8 cellular contexts compared by ENCODE assay signal in genomic region chr5:1594336-1595106, GRCh38.
A peak's percentile ranks its signal among the peaks of the same experiment; 100 is the strongest.
DNase-seq lines count a peak whose midpoint lies in the region; ATAC-seq, FAIRE-seq and TF ChIP-seq lines count a peak whose summit lies in the region.

No MANE protein-coding gene starts in this region.

- in situ Hi-C loops in GM12878 (cut with MboI), result no loop called here

- H3K4me1 Mint-ChIP-seq in T-helper 1 cell treated with Interleukin-12 subunit alpha and Interleukin-12 subunit beta and Interleukin-4 antibody, amounts not matched to agents 30 μg/mL and 1 μg/mL, for 36 hours (ENCODE audit: low read depth), result peaks cover 2% of the 10 kb centered on the region

- peak overlapping the region; percentile 15; the same call in 1 of the 2 replicates for H3K27ac ChIP-seq in HUES6 (ENCODE audit: low read depth, low read length)
- peak overlapping the region; percentile 41 for H3K27ac ChIP-seq in GM12878 (ENCODE audit: control insufficient read depth, insufficient read depth)
- H3K27ac ChIP-seq in smooth muscle cell (ENCODE audit: low read depth), result no peak overlapping the region

- WGBS in GM12878 (ENCODE audit: insufficient coverage, insufficient replicate concordance, low lambda C conversion rate, missing lambda C conversion rate), result 11% methylated on average over 78 of the region's 82 CpGs
- 21% methylated on average over 66 of the region's 82 CpGs for WGBS in smooth muscle cell (ENCODE audit: low lambda C conversion rate)

- H3K27me3 Mint-ChIP-seq in T-helper 1 cell treated with Interleukin-12 subunit alpha and Interleukin-12 subunit beta and Interleukin-4 antibody, amounts not matched to agents 30 μg/mL and 1 μg/mL, for 36 hours (ENCODE audit: low read depth), result peaks cover 5% of the 10 kb centered on the region

- no peak for TF ChIP-seq EP300 in GM12878 (IDR thresholded peaks at IDR 0.05; ENCODE audit: borderline replicate concordance in 1 of 2, control insufficient read depth in 1 of 2, low read depth in 2 of 2, low read length in 2 of 2)

- no peaks in the 10 kb centered on the region for H3K9me3 Mint-ChIP-seq in T-helper 1 cell treated with Interleukin-12 subunit alpha and Interleukin-12 subunit beta and Interleukin-4 antibody, amounts not matched to agents 30 μg/mL and 1 μg/mL, for 36 hours

- H3K4me3 ChIP-seq in HUES6 (ENCODE audit: low read depth, low read length) (peak overlapping the region; percentile 95), GM12878 (peak overlapping the region; percentile 95), smooth muscle cell (peak overlapping the region; percentile 68)

- peak; percentile 97 for ATAC-seq in GM12878

- RAD21 ChIA-PET in GM12878 (lab: Charles Lee; ENCODE audit: unreplicated experiment), result interaction anchor here (0.6 to 1.6 kb wide), 7 partner anchors 13 to 114 kb away, joined by 3 to 7 read pairs (median 4); no protein-coding TSS in a partner anchor

- H3K9ac ChIP-seq in HUES6 (ENCODE audit: low read length) (peak overlapping the region; percentile 84), GM12878 (ENCODE audit: control insufficient read depth, insufficient read depth, low read length) (peak overlapping the region; percentile 75), smooth muscle cell (ENCODE audit: low read depth) (no peak overlapping the region)

- H3K27ac Mint-ChIP-seq in T-helper 1 cell treated with Interleukin-12 subunit alpha and Interleukin-12 subunit beta and Interleukin-4 antibody, amounts not matched to agents 30 μg/mL and 1 μg/mL, for 36 hours, result no peak overlapping the region

- peak overlapping the region; percentile 91 for H2AFZ ChIP-seq in GM12878 (ENCODE audit: control insufficient read depth, low read depth, low read length)
- peak overlapping the region; percentile 62 for H2AFZ ChIP-seq in smooth muscle cell (ENCODE audit: low read depth)

- TF ChIP-seq POLR2A in GM12878 (IDR thresholded peaks at IDR 0.05; ENCODE audit: low read depth, low read length), result peak; percentile 89

- H3K79me2 ChIP-seq in GM12878 (ENCODE audit: control insufficient read depth, insufficient read depth, low read length) (peaks cover 10% of the 10 kb centered on the region), smooth muscle cell (ENCODE audit: low read depth) (no peaks in the 10 kb centered on the region)

- peak overlapping the region; percentile 68 for H3K4me3 Mint-ChIP-seq in T-helper 1 cell treated with Interleukin-12 subunit alpha and Interleukin-12 subunit beta and Interleukin-4 antibody, amounts not matched to agents 30 μg/mL and 1 μg/mL, for 36 hours

- no peak for FAIRE-seq in GM12878 (lab: Jason Lieb, UNC)

- H3K4me2 ChIP-seq in GM12878 (ENCODE audit: control insufficient read depth, insufficient read depth), result peak overlapping the region; percentile 87
- H3K4me2 ChIP-seq in smooth muscle cell, result peak overlapping the region; percentile 95

- peak; percentile 77 for TF ChIP-seq CTCF in GM20000 (IDR thresholded peaks at IDR 0.05; ENCODE audit: extremely low read depth, missing control alignments)
- TF ChIP-seq CTCF in GM12878 (IDR thresholded peaks at IDR 0.05 in 2 of 3, conservative IDR thresholded peaks at IDR 0.05 in 1 of 3; ENCODE audit: control insufficient read depth in 2 of 3, extremely low read depth in 1 of 3, insufficient read depth in 1 of 3, low read depth in 3 of 3, low read length in 3 of 3), result peak; percentile 64 to 79 (median 78)
- peak; percentile 26 for TF ChIP-seq CTCF in smooth muscle cell (IDR thresholded peaks at IDR 0.05; ENCODE audit: borderline replicate concordance, insufficient read depth, poor library complexity, severe bottlenecking)

- H4K20me1 ChIP-seq in GM12878 (ENCODE audit: control insufficient read depth, insufficient read depth) (no peaks in the 10 kb centered on the region), smooth muscle cell (ENCODE audit: low read depth) (peaks cover 2% of the 10 kb centered on the region)

- CTCF ChIA-PET in GM12878 (lab: Yijun Ruan, JAX), result interaction anchor here (0.6 to 1.9 kb wide), 14 partner anchors 12 to 204 kb away, joined by 3 to 11 read pairs (median 4); no protein-coding TSS in a partner anchor

- no peaks in the 10 kb centered on the region for H3K27me3 ChIP-seq in HUES6 (ENCODE audit: control insufficient read depth, insufficient read depth, low read length)
- no peaks in the 10 kb centered on the region for H3K27me3 ChIP-seq in GM12878 (replicated peaks in 1 of 2; ENCODE audit: control insufficient read depth in 2 of 2, insufficient read depth in 2 of 2, low read length in 1 of 2)
- H3K27me3 ChIP-seq in smooth muscle cell (ENCODE audit: low read depth), result no peaks in the 10 kb centered on the region

- TSS peak; percentile 82 for BruUV-seq in GM12878 (replicated peaks; lab: Mats Ljungman, UMichigan)

- H3K4me1 ChIP-seq in HUES6 (ENCODE audit: control insufficient read depth, insufficient read depth, low read length) (peaks cover 6% of the 10 kb centered on the region), GM12878 (ENCODE audit: control insufficient read depth, insufficient read depth, low read length) (no peaks in the 10 kb centered on the region), smooth muscle cell (ENCODE audit: low read depth) (no peaks in the 10 kb centered on the region)

- TF ChIP-seq RAD21 in GM12878 (IDR thresholded peaks at IDR 0.05; ENCODE audit: insufficient read depth, low read depth, low read length), result peak; percentile 40

- no peaks in the 10 kb centered on the region for H3F3A ChIP-seq in smooth muscle cell (ENCODE audit: low read depth)

- SMC1A ChIA-PET in GM12878 (lab: Charles Lee; ENCODE audit: uncharacterized antibody, unreplicated experiment), result interaction anchor here (1.2 to 1.6 kb wide), 2 partner anchors 80 to 96 kb away, joined by 3 to 5 read pairs; no protein-coding TSS in a partner anchor

- H3K36me3 Mint-ChIP-seq in T-helper 1 cell treated with Interleukin-12 subunit alpha and Interleukin-12 subunit beta and Interleukin-4 antibody, amounts not matched to agents 30 μg/mL and 1 μg/mL, for 36 hours (ENCODE audit: low read depth), result peaks cover 2% of the 10 kb centered on the region

- intact Hi-C loops in GM12878 (cut with micrococcal nuclease; ENCODE audit: unreplicated experiment), result loop anchor here (2.0 to 5.0 kb wide), 3 partner anchors 46 to 107 kb away; no protein-coding TSS in a partner anchor

- DNase-seq in D341Med (ENCODE audit: low spot score) (peak; percentile 96), GM20000 (ENCODE audit: low spot score) (peak; percentile 98), GM12878 (ENCODE audit: low read depth, low spot score) (peak; percentile 70), iPS-NIHi11 (ENCODE audit: low spot score) (peak; percentile 92), smooth muscle cell (lab: John Stamatoyannopoulos, UW; ENCODE audit: unreplicated experiment) (peak; percentile 52), RKO (ENCODE audit: low spot score) (no peak)

- no peaks in the 10 kb centered on the region for H3K9me3 ChIP-seq in HUES6 (ENCODE audit: control insufficient read depth, insufficient read depth, low read depth, low read length)
- H3K9me3 ChIP-seq in GM12878 (replicated peaks; ENCODE audit: control insufficient read depth, insufficient read depth, low read length), result no peaks in the 10 kb centered on the region
- no peaks in the 10 kb centered on the region for H3K9me3 ChIP-seq in smooth muscle cell (replicated peaks; ENCODE audit: low read depth)

- POLR2A ChIA-PET in GM12878 (lab: Charles Lee), result interaction anchor here (0.6 to 1.0 kb wide), 4 partner anchors 11 to 280 kb away, joined by 3 to 5 read pairs (median 4); no protein-coding TSS in a partner anchor

- H3K36me3 ChIP-seq in HUES6 (ENCODE audit: control insufficient read depth, insufficient read depth, low read length) (peaks cover 25% of the 10 kb centered on the region), GM12878 (ENCODE audit: control insufficient read depth in 2 of 2, insufficient read depth in 2 of 2, low read length in 1 of 2) (no peaks in the 10 kb centered on the region; a peak in 1 of 4 replicates), smooth muscle cell (ENCODE audit: low read depth) (no peaks in the 10 kb centered on the region)

TF ChIP-seq in GM12878, 131 proteins besides CTCF, POLR2A, EP300 and RAD21 (continues in another document):
- TF ChIP-seq IKZF1 (conservative IDR thresholded peaks at IDR 0.05) (peak; percentile 95), RELB (IDR thresholded peaks at IDR 0.05; ENCODE audit: low read depth) (0 out of 2 replicates have a peak, but pooled peaks have one; percentile 37), LARP7 (IDR thresholded peaks at IDR 0.05) (0 out of 2 replicates have a peak, but pooled peaks have one; percentile 20), SMAD1 (IDR thresholded peaks at IDR 0.05; ENCODE audit: low read depth, partially characterized antibody) (no peak), BRCA1 (IDR thresholded peaks at IDR 0.05; ENCODE audit: low read depth, low read length) (0 out of 2 replicates have a peak, but pooled peaks have one; percentile 23), ATF3 (IDR thresholded peaks at IDR 0.05; ENCODE audit: borderline replicate concordance, extremely low read depth, low read depth, low read length) (no peak), POLR2AphosphoS2 (IDR thresholded peaks at IDR 0.05; ENCODE audit: low read depth, low read length) (0 out of 2 replicates have a peak, but pooled peaks have one; percentile 57), NBN (IDR thresholded peaks at IDR 0.05) (peak; percentile 61; the same call in 1 of the 2 replicates), TAF1 (IDR thresholded peaks at IDR 0.05; ENCODE audit: borderline replicate concordance, low read depth, low read length) (peak; percentile 67; the same call in 1 of the 2 replicates)

Comparison
In these comparisons a context has a peak if more than half of its experiments do, and no peak if none do; other contexts are left out.
1. CTCF ChIP-seq: peak in every context shown above with its lines; median percentile 78 in GM12878; 77 in GM20000; 26 in smooth muscle cell.